In genomic region chr11:20351870-20352269, GRCh38 we compare ENCODE assay signal across 20 cellular contexts.
"Had no signal": no experiment of that assay in that cellular context is flagged by ENCODE, and none has a peak within 500 bp of the region (broad histone marks: within the 10 kb centered on the region; RNA-seq: fewer than 3 reads in every experiment).

No MANE protein-coding gene starts in this region.

- H3K27ac Mint-ChIP-seq: dendritic cell treated with granulocyte-macrophage colony-stimulating factor and Interleukin-4, amounts not matched to agents 40 ng/mL and 50 ng/mL, for 4 days; effector memory CD8-positive, alpha-beta T cell; natural killer cell treated with Interleukin-12 subunit alpha and Interleukin-12 subunit beta and Interleukin-15 and Interleukin-18, amount 100 ng/mL, for 72 hours; neural progenitor cell had no signal

- H3K4me3 ChIP-seq: hepatocyte, neural progenitor cell, ovary, right atrium auricular region, sigmoid colon, skin epidermis, stomach, thoracic aorta, transverse colon had no signal

- H3K9me3 ChIP-seq: ovary, right atrium auricular region, sigmoid colon, stomach, thoracic aorta, transverse colon had no signal

- H3K4me3 Mint-ChIP-seq: dendritic cell treated with granulocyte-macrophage colony-stimulating factor and Interleukin-4, amounts not matched to agents 40 ng/mL and 50 ng/mL, for 4 days; effector memory CD8-positive, alpha-beta T cell; natural killer cell treated with Interleukin-12 subunit alpha and Interleukin-12 subunit beta and Interleukin-15 and Interleukin-18, amount 100 ng/mL, for 72 hours; neural progenitor cell had no signal

- DNase-seq: effector memory CD8-positive, alpha-beta T cell; head of caudate nucleus; kidney; left cardiac atrium; nucleus accumbens; ovary; sigmoid colon; stimulated activated CD4-positive, alpha-beta T cell treated with anti-CD3 and anti-CD28 coated beads, Interleukin-2, amount 100 ng/mL, for 24 hours; stimulated activated CD4-positive, alpha-beta T cell treated with anti-CD3 and anti-CD28 coated beads, Interleukin-4, amount 100 ng/mL, for 4 hours; stomach; substantia nigra had no signal

- H3K36me3 Mint-ChIP-seq: natural killer cell treated with Interleukin-12 subunit alpha and Interleukin-12 subunit beta and Interleukin-15 and Interleukin-18, amount 100 ng/mL, for 72 hours; neural progenitor cell had no signal

- H3K9me3 Mint-ChIP-seq: dendritic cell treated with granulocyte-macrophage colony-stimulating factor and Interleukin-4, amounts not matched to agents 40 ng/mL and 50 ng/mL, for 4 days; effector memory CD8-positive, alpha-beta T cell; natural killer cell treated with Interleukin-12 subunit alpha and Interleukin-12 subunit beta and Interleukin-15 and Interleukin-18, amount 100 ng/mL, for 72 hours; neural progenitor cell had no signal

- H3K27ac ChIP-seq: foreskin keratinocyte, hepatocyte, neural progenitor cell, ovary, right atrium auricular region, sigmoid colon, stomach, thoracic aorta had no signal

- H3K4me1 ChIP-seq: foreskin keratinocyte, right atrium auricular region, sigmoid colon, stomach had no signal

- H3K27me3 ChIP-seq: hepatocyte, neural progenitor cell, ovary, right atrium auricular region, sigmoid colon, stomach, transverse colon had no signal

- ATAC-seq: effector memory CD8-positive, alpha-beta T cell; left cardiac atrium; natural killer cell treated with Interleukin-12 subunit alpha and Interleukin-12 subunit beta and Interleukin-15 and Interleukin-18, amount 100 ng/mL, for 72 hours had no signal

- H3K36me3 ChIP-seq: neural progenitor cell, ovary, right atrium auricular region, sigmoid colon, stomach, thoracic aorta, transverse colon had no signal
